Comparison of ENCODE assay signal across 19 cellular contexts in genomic region chr9:135334953-135335460, GRCh38.
DNase-seq lines count a peak whose midpoint lies in the region; ATAC-seq and TF ChIP-seq lines count a peak whose summit lies in the region.
"Had no signal": no experiment of that assay in that cellular context is flagged by ENCODE, and none has a peak within 500 bp of the region (broad histone marks: within the 10 kb centered on the region; RNA-seq: fewer than 3 reads in every experiment).

No MANE protein-coding gene starts in this region.

- no peaks in the 10 kb centered on the region for H3K36me3 Mint-ChIP-seq in natural killer cell
- H3K36me3 Mint-ChIP-seq in natural killer cell treated with Interleukin-12 subunit alpha and Interleukin-12 subunit beta and Interleukin-15 and Interleukin-18, amount 100 ng/mL, for 72 hours, result no peaks in the 10 kb centered on the region
- H3K36me3 Mint-ChIP-seq: CD4-positive, alpha-beta memory T cell had no signal

- intact Hi-C loops in natural killer cell (cut with micrococcal nuclease), result no loop called here

- no CpG with 5 or more reads among the region's 9 CpGs for WGBS in SK-N-SH (ENCODE audit: low lambda C conversion rate)

- no peak overlapping the region for H3K4me3 ChIP-seq in SK-N-SH (ENCODE audit: low read depth in 2 of 2, low read length in 1 of 2)

- no peaks in the 10 kb centered on the region for H4K20me1 ChIP-seq in SK-N-SH (ENCODE audit: insufficient read depth)

- peaks cover 0 to 7% of the 10 kb centered on the region in 2 donors for H3K27me3 Mint-ChIP-seq in natural killer cell (ENCODE audit: low read depth in 2 of 2)
- H3K27me3 Mint-ChIP-seq in natural killer cell treated with Interleukin-12 subunit alpha and Interleukin-12 subunit beta and Interleukin-15 and Interleukin-18, amount 100 ng/mL, for 72 hours, result peaks cover 8 to 15% of the 10 kb centered on the region in 2 donors

- no peak overlapping the region for H3K4me3 Mint-ChIP-seq in natural killer cell
- H3K4me3 Mint-ChIP-seq in natural killer cell treated with Interleukin-12 subunit alpha and Interleukin-12 subunit beta and Interleukin-15 and Interleukin-18, amount 100 ng/mL, for 72 hours, result no peak overlapping the region
- H3K4me3 Mint-ChIP-seq: CD4-positive, alpha-beta memory T cell had no signal

- CTCF ChIA-PET in SK-N-SH (lab: Yijun Ruan, JAX), result interaction anchor here (1.8 kb wide), 1 partner anchor 78 kb away, joined by 7 read pairs; no protein-coding TSS in a partner anchor

- ATAC-seq in SK-N-SH treated with all-trans-retinoic acid at 6 μM for 48 hours, result no peak
- ATAC-seq in natural killer cell, result no peak
- no peak for ATAC-seq in natural killer cell treated with Interleukin-12 subunit alpha and Interleukin-12 subunit beta and Interleukin-15 and Interleukin-18, amount 100 ng/mL, for 72 hours
- ATAC-seq in GM18517 (IDR thresholded peaks at IDR 0.05; ENCODE audit: unreplicated experiment), result no peak
- ATAC-seq: PC-3 had no signal

- no peak overlapping the region for H3K27ac ChIP-seq in SK-N-SH (ENCODE audit: low read depth in 2 of 2, low read length in 1 of 2)
- H3K27ac ChIP-seq: 22Rv1 had no signal

- no peak overlapping the region for H2AFZ ChIP-seq in SK-N-SH (ENCODE audit: low read depth)

- no peaks in the 10 kb centered on the region for H3K9me3 Mint-ChIP-seq in natural killer cell
- no peaks in the 10 kb centered on the region for H3K9me3 Mint-ChIP-seq in natural killer cell treated with Interleukin-12 subunit alpha and Interleukin-12 subunit beta and Interleukin-15 and Interleukin-18, amount 100 ng/mL, for 72 hours

- H3F3A ChIP-seq in SK-N-SH (replicated peaks; ENCODE audit: insufficient read depth), result no peaks in the 10 kb centered on the region

- no peak for TF ChIP-seq EP300 in SK-N-SH (IDR thresholded peaks at IDR 0.05; ENCODE audit: borderline replicate concordance in 1 of 2, low read depth in 1 of 2, low read length in 1 of 2)

- H3K27me3 ChIP-seq in SK-N-SH (ENCODE audit: insufficient read depth), result no peaks in the 10 kb centered on the region

- H3K4me1 ChIP-seq in SK-N-SH (ENCODE audit: control insufficient read depth in 1 of 2, insufficient read depth in 2 of 2, low read depth in 1 of 2, low read length in 1 of 2), result peaks cover 6 to 33% of the 10 kb centered on the region in 2 experiments; a peak in 2 of 4 replicates

- H3K36me3 ChIP-seq in SK-N-SH (replicated peaks in 1 of 2; ENCODE audit: control insufficient read depth in 1 of 2, insufficient read depth in 2 of 2, low read length in 1 of 2), result no peaks in the 10 kb centered on the region

- H3K9me3 ChIP-seq in SK-N-SH, result no peaks in the 10 kb centered on the region

- DNase-seq in SK-N-SH, result peak; percentile 6
- peak; percentile 10 for DNase-seq in natural killer cell
- DNase-seq in natural killer cell treated with Interleukin-12 subunit alpha and Interleukin-12 subunit beta and Interleukin-15 and Interleukin-18, amount 100 ng/mL, for 72 hours (ENCODE audit: low spot score), result no peak
- peak; percentile 84 for DNase-seq in mesenteric fat pad (ENCODE audit: low spot score)
- DNase-seq in NCI-H1436 (lab: John Stamatoyannopoulos, UW), result no peak
- no peak for DNase-seq in RPMI8226
- DNase-seq: Calu3; CD4-positive, alpha-beta memory T cell; DMS79; HCEC 1CT; KBM-7; MV-4-11; NCI-H1436 treated with DMSO at 0.1 percent for 48 hours; NCI-H2029 treated with DMSO at 0.1 percent for 48 hours; NCI-H774; PC-3 had no signal

- no peak overlapping the region for H3K4me2 ChIP-seq in SK-N-SH

- no peak for TF ChIP-seq RAD21 in SK-N-SH (IDR thresholded peaks at IDR 0.05; ENCODE audit: low read length)

- H3K79me2 ChIP-seq in SK-N-SH (ENCODE audit: insufficient read depth), result no peaks in the 10 kb centered on the region

- H3K27ac Mint-ChIP-seq in natural killer cell, result no peak overlapping the region
- no peak overlapping the region for H3K27ac Mint-ChIP-seq in natural killer cell treated with Interleukin-12 subunit alpha and Interleukin-12 subunit beta and Interleukin-15 and Interleukin-18, amount 100 ng/mL, for 72 hours
- H3K27ac Mint-ChIP-seq: CD4-positive, alpha-beta memory T cell had no signal

- H3K9me2 ChIP-seq in SK-N-SH, result no peaks in the 10 kb centered on the region

- H3K9ac ChIP-seq in SK-N-SH, result no peak overlapping the region

- POLR2A ChIA-PET in SK-N-SH (lab: Yijun Ruan, JAX), result no interaction called here

- no peaks in the 10 kb centered on the region for H3K4me1 Mint-ChIP-seq in natural killer cell
- no peaks in the 10 kb centered on the region for H3K4me1 Mint-ChIP-seq in natural killer cell treated with Interleukin-12 subunit alpha and Interleukin-12 subunit beta and Interleukin-15 and Interleukin-18, amount 100 ng/mL, for 72 hours (ENCODE audit: low read depth in 2 of 2)
- H3K4me1 Mint-ChIP-seq: CD4-positive, alpha-beta memory T cell had no signal

- TF ChIP-seq CTCF in SK-N-SH (IDR thresholded peaks at IDR 0.05) (no peak), natural killer cell (IDR thresholded peaks at IDR 0.05) (no peak)

TF ChIP-seq in SK-N-SH, 30 proteins besides CTCF, POLR2A, EP300 and RAD21 (continues in another document):
- TF ChIP-seq SIN3A (IDR thresholded peaks at IDR 0.05; ENCODE audit: borderline replicate concordance, low read depth, low read length), result no peak
- no peak for TF ChIP-seq USF2 (IDR thresholded peaks at IDR 0.05; ENCODE audit: borderline replicate concordance, low read depth, low read length)
- no peak for TF ChIP-seq PBX3 (IDR thresholded peaks at IDR 0.05)
- no peak for TF ChIP-seq TCF12 (IDR thresholded peaks at IDR 0.05)
- TF ChIP-seq RXRA (IDR thresholded peaks at IDR 0.05; ENCODE audit: borderline replicate concordance, low read depth), result no peak
- no peak for TF ChIP-seq GABPA (IDR thresholded peaks at IDR 0.05; ENCODE audit: low read depth)
- TF ChIP-seq SMC3 (IDR thresholded peaks at IDR 0.05; ENCODE audit: low read depth, low read length), result no peak
- TF ChIP-seq ELF1 (IDR thresholded peaks at IDR 0.05), result no peak

TF ChIP-seq in SK-N-SH treated with all-trans-retinoic acid at 6 μM for 48 hours, 23 proteins besides CTCF, POLR2A, EP300 and RAD21 (continues in another document):
- no peak for TF ChIP-seq ZNF565 (CRISPR knock-in tag; conservative IDR thresholded peaks at IDR 0.05; ENCODE audit: low read depth)
- TF ChIP-seq SNAI2 (CRISPR knock-in tag; IDR thresholded peaks at IDR 0.05), result no peak
- TF ChIP-seq ZNF8 (CRISPR knock-in tag; IDR thresholded peaks at IDR 0.05), result no peak
- no peak for TF ChIP-seq TOX (CRISPR knock-in tag; IDR thresholded peaks at IDR 0.05; ENCODE audit: borderline replicate concordance)
- TF ChIP-seq TCF4 (CRISPR knock-in tag; IDR thresholded peaks at IDR 0.05; ENCODE audit: borderline replicate concordance), result no peak
- TF ChIP-seq ZFP30 (CRISPR knock-in tag; IDR thresholded peaks at IDR 0.05), result no peak
- TF ChIP-seq TSHZ2 (CRISPR knock-in tag; IDR thresholded peaks at IDR 0.05), result no peak
- TF ChIP-seq POU6F1 (CRISPR knock-in tag; IDR thresholded peaks at IDR 0.05; ENCODE audit: borderline replicate concordance, low read depth), result no peak
- no peak for TF ChIP-seq CREB5 (CRISPR knock-in tag; IDR thresholded peaks at IDR 0.05; ENCODE audit: low read depth)
- no peak for TF ChIP-seq ISL1 (CRISPR knock-in tag; IDR thresholded peaks at IDR 0.05)
- no peak for TF ChIP-seq ZFP3 (CRISPR knock-in tag; IDR thresholded peaks at IDR 0.05)
- TF ChIP-seq RARB (CRISPR knock-in tag; IDR thresholded peaks at IDR 0.05), result no peak

Comparison
In these comparisons a context has a peak if more than half of its experiments do, and no peak if none do; other contexts are left out.
1. DNase-seq: peak in SK-N-SH (single experiment), natural killer cell (single experiment) and mesenteric fat pad (single experiment); none in natural killer cell treated with Interleukin-12 subunit alpha and Interleukin-12 subunit beta and Interleukin-15 and Interleukin-18, amount 100 ng/mL, for 72 hours (single experiment), NCI-H1436 (single experiment) and RPMI8226 (single experiment).